Comparison of ENCODE assay signal across 18 cellular contexts in the genomic region with DNA sequence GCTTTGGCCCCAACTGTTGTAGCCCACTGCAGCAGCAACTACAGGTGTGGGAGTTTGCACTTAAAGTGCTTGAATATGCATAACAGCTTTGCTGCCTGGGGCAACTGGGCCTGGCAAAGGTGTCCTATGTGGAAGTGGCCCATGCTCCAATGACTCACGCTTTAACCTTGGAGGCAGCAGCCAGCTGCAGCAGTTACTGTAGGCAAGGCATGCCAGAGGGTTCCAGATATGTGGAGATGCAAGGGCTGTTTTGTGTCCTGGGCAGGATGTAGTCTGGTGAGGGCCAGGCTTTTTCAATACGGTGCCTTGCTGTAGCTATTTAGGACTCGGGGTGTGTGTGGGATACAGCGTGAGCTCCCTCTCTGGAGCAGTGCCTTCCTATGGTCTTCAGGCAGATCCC.
A peak's percentile ranks its signal among the peaks of the same experiment; 100 is the strongest.
DNase-seq lines count a peak whose midpoint lies in the region; TF ChIP-seq lines count a peak whose summit lies in the region.
"Had no signal": no experiment of that assay in that cellular context is flagged by ENCODE, and none has a peak within 500 bp of the region (broad histone marks: within the 10 kb centered on the region; RNA-seq: fewer than 3 reads in every experiment).

No MANE protein-coding gene starts in this region.

- H3K23ac ChIP-seq in mesenchymal stem cell (ENCODE audit: low read length in 2 of 2), result no peak overlapping the region

- H3K79me1 ChIP-seq in mesenchymal stem cell (replicated peaks; ENCODE audit: low read length, poor library complexity, severe bottlenecking), result no peaks in the 10 kb centered on the region

- 58 to 86% (median 73%) methylated on average over 2 to 4 of the region's 4 CpGs for WGBS in adrenal gland, 4 donors
- 92% methylated on average over 4 of the region's 4 CpGs for WGBS in mesenchymal stem cell

- TF ChIP-seq CTCF in adrenal gland (IDR thresholded peaks at IDR 0.05) (no peak), A673 (conservative IDR thresholded peaks at IDR 0.05; ENCODE audit: low read depth, low read length) (no peak)

- H3K4me3 ChIP-seq in adrenal gland (no peak overlapping the region), mesenchymal stem cell (ENCODE audit: insufficient read depth in 1 of 2, low read depth in 1 of 2, low read length in 2 of 2) (no peak overlapping the region), A673 (ENCODE audit: low read depth, low read length, poor library complexity, severe bottlenecking) (no peak overlapping the region)
- no peak overlapping the region for H3K4me3 ChIP-seq in CD8-positive, alpha-beta memory T cell (ENCODE audit: low read length)
- H3K4me3 ChIP-seq: GM23338, SJSA1 had no signal

- no peak overlapping the region for H2AFZ ChIP-seq in mesenchymal stem cell (ENCODE audit: low read depth, low read length)
- H2AFZ ChIP-seq: GM23338 had no signal

- H3K27ac Mint-ChIP-seq in CD8-positive, alpha-beta memory T cell, result no peak overlapping the region
- H3K27ac Mint-ChIP-seq: CD14-positive monocyte, GM23338 had no signal

- H3K27me3 ChIP-seq in adrenal gland (no peaks in the 10 kb centered on the region), mesenchymal stem cell (ENCODE audit: control insufficient read depth in 1 of 2, insufficient read depth in 1 of 2, low read length in 2 of 2) (no peaks in the 10 kb centered on the region), A673 (replicated peaks; ENCODE audit: insufficient read depth, low read depth, low read length, poor library complexity) (no peaks in the 10 kb centered on the region)
- no peaks in the 10 kb centered on the region for H3K27me3 ChIP-seq in CD8-positive, alpha-beta memory T cell (ENCODE audit: insufficient read depth, low read length, poor library complexity, severe bottlenecking)
- H3K27me3 ChIP-seq: SJSA1 had no signal

- H3K9me3 ChIP-seq in adrenal gland (replicated peaks in 1 of 3) (no peaks in the 10 kb centered on the region), mesenchymal stem cell (ENCODE audit: control insufficient read depth, low read length) (peaks cover 27% of the 10 kb centered on the region), A673 (ENCODE audit: low read depth, low read length, poor library complexity, severe bottlenecking) (peaks cover 3% of the 10 kb centered on the region)
- no peaks in the 10 kb centered on the region for H3K9me3 ChIP-seq in CD8-positive, alpha-beta memory T cell (ENCODE audit: low read length)
- H3K9me3 ChIP-seq: SJSA1 had no signal

- H2BK15ac ChIP-seq in mesenchymal stem cell (ENCODE audit: low read depth, poor library complexity, severe bottlenecking), result no peak overlapping the region

- H3K4me2 ChIP-seq in mesenchymal stem cell (ENCODE audit: low read length, poor library complexity, severe bottlenecking), result no peak overlapping the region
- H3K4me2 ChIP-seq: GM23338 had no signal

- H2BK120ac ChIP-seq in mesenchymal stem cell (ENCODE audit: low read depth, low read length), result no peak overlapping the region

- BruUV-seq in A673 (replicated peaks; lab: Mats Ljungman, UMichigan), result no TSS peak

- DNase-seq in NCI-H345 (lab: John Stamatoyannopoulos, UW) (peak; percentile 28), NCI-H345 treated with DMSO at 0.1 percent for 48 hours (lab: John Stamatoyannopoulos, UW; ENCODE audit: unreplicated experiment) (no peak), HPDE6-E6E7 (ENCODE audit: extremely low spot score) (peak; percentile 10), adrenal gland (peak in 6 of 7 donors; percentile 19 to 53 (median 28)), mesenchymal stem cell (no peak), A673 (ENCODE audit: low spot score) (no peak)
- DNase-seq in effector CD8-positive, alpha-beta T cell (lab: John Stamatoyannopoulos, UW), result no peak
- no peak for DNase-seq in CD8-positive, alpha-beta memory T cell
- DNase-seq: DMS79, Karpas-422, NCI-H1417, NCI-H2029 treated with DMSO at 0.1 percent for 48 hours, NCI-H226, NCI-H82, SW 1271 had no signal

- H3K36me3 ChIP-seq in adrenal gland (replicated peaks in 1 of 2), result no peaks in the 10 kb centered on the region
- no peaks in the 10 kb centered on the region for H3K36me3 ChIP-seq in mesenchymal stem cell (ENCODE audit: control insufficient read depth in 1 of 2, insufficient read depth in 2 of 2, low read depth in 1 of 2, low read length in 2 of 2)
- H3K36me3 ChIP-seq in A673 (ENCODE audit: insufficient read depth, low read length, poor library complexity, severe bottlenecking), result no peaks in the 10 kb centered on the region
- no peaks in the 10 kb centered on the region for H3K36me3 ChIP-seq in CD8-positive, alpha-beta memory T cell (ENCODE audit: insufficient read depth, low read length)
- H3K36me3 ChIP-seq: SJSA1 had no signal

- H2BK5ac ChIP-seq in mesenchymal stem cell (ENCODE audit: low read depth, low read length, poor library complexity, severe bottlenecking), result no peak overlapping the region

- H4K8ac ChIP-seq in mesenchymal stem cell (ENCODE audit: low read length), result no peak overlapping the region

- H3K27ac ChIP-seq in adrenal gland (no peak overlapping the region), mesenchymal stem cell (ENCODE audit: low read length, poor library complexity, severe bottlenecking) (no peak overlapping the region), A673 (ENCODE audit: low read depth, low read length, poor library complexity, severe bottlenecking) (no peak overlapping the region)
- no peak overlapping the region for H3K27ac ChIP-seq in CD8-positive, alpha-beta memory T cell (ENCODE audit: low read depth, low read length)
- H3K27ac ChIP-seq: SJSA1 had no signal

- intact Hi-C loops in adrenal gland (cut with DNase I), result loop anchor here in 1 of 2 donors (10.0 kb wide), 1 partner anchor 651 kb away; no protein-coding TSS in a partner anchor
- intact Hi-C loops in A673 (cut with micrococcal nuclease; ENCODE audit: unreplicated experiment), result no loop called here

- no peaks in the 10 kb centered on the region for H3K4me1 Mint-ChIP-seq in CD8-positive, alpha-beta memory T cell
- H3K4me1 Mint-ChIP-seq: CD14-positive monocyte, GM23338 had no signal

- CTCF ChIA-PET in A673 (lab: Charles Lee), result no interaction called here
- CTCF ChIA-PET in CD8-positive, alpha-beta memory T cell (lab: Charles Lee), result no interaction called here

- no peak overlapping the region for H3K4me3 Mint-ChIP-seq in CD8-positive, alpha-beta memory T cell
- H3K4me3 Mint-ChIP-seq: CD14-positive monocyte, GM23338 had no signal

- H3K27me3 Mint-ChIP-seq in CD8-positive, alpha-beta memory T cell, result no peaks in the 10 kb centered on the region

- H4K91ac ChIP-seq in mesenchymal stem cell (ENCODE audit: low read length), result peak overlapping the region; percentile 25

- no peak overlapping the region for H3K14ac ChIP-seq in mesenchymal stem cell (ENCODE audit: low read length in 2 of 2)

- H3K9me3 Mint-ChIP-seq in CD8-positive, alpha-beta memory T cell, result peaks cover 4 to 39% (median 11%) of the 10 kb centered on the region in 5 donors
- H3K9me3 Mint-ChIP-seq: GM23338 had no signal

- no peak for TF ChIP-seq POLR2A in adrenal gland (IDR thresholded peaks at IDR 0.05)

- no peak overlapping the region for H2BK12ac ChIP-seq in mesenchymal stem cell (ENCODE audit: low read length in 2 of 2)

- POLR2A ChIA-PET in A673 (lab: Charles Lee; ENCODE audit: low non-redundant PET), result interaction anchor here (0.6 kb wide), 1 partner anchor 1831 kb away, joined by 3 read pairs; no protein-coding TSS in a partner anchor
- POLR2A ChIA-PET in CD8-positive, alpha-beta memory T cell (lab: Charles Lee), result no interaction called here

- H3K36me3 Mint-ChIP-seq in CD8-positive, alpha-beta memory T cell, result no peaks in the 10 kb centered on the region
- H3K36me3 Mint-ChIP-seq: CD14-positive monocyte had no signal

- H3K4ac ChIP-seq in mesenchymal stem cell (ENCODE audit: low read depth in 1 of 2, low read length in 2 of 2), result no peak overlapping the region

- H3K18ac ChIP-seq in mesenchymal stem cell (ENCODE audit: low read depth in 1 of 2, low read length in 2 of 2), result no peak overlapping the region

- H3K9ac ChIP-seq in mesenchymal stem cell (ENCODE audit: low read length), result no peak overlapping the region

- no peaks in the 10 kb centered on the region for H3K4me1 ChIP-seq in adrenal gland (replicated peaks in 1 of 2)
- H3K4me1 ChIP-seq in mesenchymal stem cell (ENCODE audit: control insufficient read depth, insufficient read depth, low read depth, low read length), result no peaks in the 10 kb centered on the region
- no peaks in the 10 kb centered on the region for H3K4me1 ChIP-seq in A673 (ENCODE audit: insufficient read depth, low read length, poor library complexity, severe bottlenecking)
- no peaks in the 10 kb centered on the region for H3K4me1 ChIP-seq in CD8-positive, alpha-beta memory T cell (ENCODE audit: insufficient read depth, low read length)
- H3K4me1 ChIP-seq: SJSA1 had no signal

- no peak overlapping the region for H2AK5ac ChIP-seq in mesenchymal stem cell (ENCODE audit: low read length, severe bottlenecking)

Comparison
In these comparisons a context has a peak if more than half of its experiments do, and no peak if none do; other contexts are left out.
1. DNase-seq: peak in NCI-H345 (single experiment), HPDE6-E6E7 (single experiment) and adrenal gland (6 of 7); none in NCI-H345 treated with DMSO at 0.1 percent for 48 hours (single experiment), mesenchymal stem cell (single experiment), A673 (single experiment), effector CD8-positive, alpha-beta T cell (single experiment) and CD8-positive, alpha-beta memory T cell (0 of 5).